Comparison of ENCODE assay signal across 1 cellular context in genomic region chr11:14340721-14341120, GRCh38.
TF ChIP-seq lines count a peak whose summit lies in the region.

No MANE protein-coding gene starts in this region.

TF ChIP-seq in IMR-90, 13 proteins besides CTCF, POLR2A, EP300 and RAD21 (continued from another document):
- TF ChIP-seq NFE2L2 (IDR thresholded peaks at IDR 0.05; ENCODE audit: low read depth, low read length), result no peak
- TF ChIP-seq RFX5 (IDR thresholded peaks at IDR 0.05; ENCODE audit: low read depth, low read length), result no peak
- TF ChIP-seq RCOR1 (IDR thresholded peaks at IDR 0.05; ENCODE audit: insufficient replicate concordance, low read length), result no peak
- TF ChIP-seq ELK1 (IDR thresholded peaks at IDR 0.05; ENCODE audit: borderline replicate concordance, low read depth, low read length), result no peak
- TF ChIP-seq FOS (IDR thresholded peaks at IDR 0.05; ENCODE audit: low read depth, low read length), result no peak
- TF ChIP-seq CEBPB (IDR thresholded peaks at IDR 0.05; ENCODE audit: low read depth, low read length), result no peak
